12 cellular contexts compared by ENCODE assay signal in genomic region chr1:88774151-88774556, GRCh38.
DNase-seq lines count a peak whose midpoint lies in the region; ATAC-seq and TF ChIP-seq lines count a peak whose summit lies in the region.
"Had no signal": no experiment of that assay in that cellular context is flagged by ENCODE, and none has a peak within 500 bp of the region (broad histone marks: within the 10 kb centered on the region; RNA-seq: fewer than 3 reads in every experiment).

No MANE protein-coding gene starts in this region.

- H3K9me3 Mint-ChIP-seq in activated T-helper 2 cell treated with anti-CD3 and anti-CD28 coated beads, Interferon-gamma antibody, Interleukin-2, Interleukin-4, amounts not matched to agents 10 μg/mL and 5 μg/mL and 100 μg/mL, durations not matched to agents 14 hours and 24 hours and 36 hours = peaks cover 6% of the 10 kb centered on the region

- TF ChIP-seq CTCF in kidney epithelial cell (IDR thresholded peaks at IDR 0.05; ENCODE audit: insufficient read depth, low read length, poor library complexity, severe bottlenecking) (no peak), sigmoid colon (IDR thresholded peaks at IDR 0.05) (no peak)

- 25 to 63% methylated on average over 1 of the region's 1 CpG for WGBS in sigmoid colon, 2 donors

- intact Hi-C loops in activated T-helper 2 cell treated with anti-CD3 and anti-CD28 coated beads, Interferon-gamma antibody, Interleukin-2, Interleukin-4, amounts not matched to agents 10 μg/mL and 5 μg/mL and 100 μg/mL, durations not matched to agents 14 hours and 24 hours and 36 hours (cut with micrococcal nuclease) = no loop called here
- intact Hi-C loops in sigmoid colon (cut with DNase I) = no loop called here

- H3K27me3 Mint-ChIP-seq in activated T-helper 2 cell treated with anti-CD3 and anti-CD28 coated beads, Interferon-gamma antibody, Interleukin-2, Interleukin-4, amounts not matched to agents 10 μg/mL and 5 μg/mL and 100 μg/mL, durations not matched to agents 14 hours and 24 hours and 36 hours (ENCODE audit: low read depth) = no peaks in the 10 kb centered on the region

- TF ChIP-seq EP300 in sigmoid colon (IDR thresholded peaks at IDR 0.05) = no peak

- no peak for ATAC-seq in GM19452 (IDR thresholded peaks at IDR 0.05; ENCODE audit: unreplicated experiment)
- ATAC-seq in HG03175 (IDR thresholded peaks at IDR 0.05; ENCODE audit: unreplicated experiment) = no peak
- no peak for ATAC-seq in GM21786 (IDR thresholded peaks at IDR 0.05; ENCODE audit: unreplicated experiment)

- H3K4me3 ChIP-seq in kidney epithelial cell (ENCODE audit: low read depth, low read length) = no peak overlapping the region
- H3K4me3 ChIP-seq in sigmoid colon = no peak overlapping the region
- H3K4me3 ChIP-seq: ascending aorta had no signal

- no peak for TF ChIP-seq POLR2A in sigmoid colon (IDR thresholded peaks at IDR 0.05)

- H3K4me1 ChIP-seq in sigmoid colon = no peaks in the 10 kb centered on the region
- H3K4me1 ChIP-seq: ascending aorta had no signal

- no peaks in the 10 kb centered on the region for H3K9me3 ChIP-seq in sigmoid colon
- H3K9me3 ChIP-seq: ascending aorta had no signal

- peaks cover 58% of the 10 kb centered on the region for H3K36me3 Mint-ChIP-seq in activated T-helper 2 cell treated with anti-CD3 and anti-CD28 coated beads, Interferon-gamma antibody, Interleukin-2, Interleukin-4, amounts not matched to agents 10 μg/mL and 5 μg/mL and 100 μg/mL, durations not matched to agents 14 hours and 24 hours and 36 hours (ENCODE audit: low read depth)

- no peaks in the 10 kb centered on the region for H3K27me3 ChIP-seq in kidney epithelial cell (ENCODE audit: control insufficient read depth, insufficient read depth, low read length)
- no peaks in the 10 kb centered on the region for H3K27me3 ChIP-seq in sigmoid colon
- H3K27me3 ChIP-seq: ascending aorta had no signal

- peak overlapping the region; percentile 77 for H3K27ac Mint-ChIP-seq in activated T-helper 2 cell treated with anti-CD3 and anti-CD28 coated beads, Interferon-gamma antibody, Interleukin-2, Interleukin-4, amounts not matched to agents 10 μg/mL and 5 μg/mL and 100 μg/mL, durations not matched to agents 14 hours and 24 hours and 36 hours

- H3K4me1 Mint-ChIP-seq in activated T-helper 2 cell treated with anti-CD3 and anti-CD28 coated beads, Interferon-gamma antibody, Interleukin-2, Interleukin-4, amounts not matched to agents 10 μg/mL and 5 μg/mL and 100 μg/mL, durations not matched to agents 14 hours and 24 hours and 36 hours (ENCODE audit: low read depth) = peaks cover 17% of the 10 kb centered on the region

- H3K36me3 ChIP-seq in kidney epithelial cell (ENCODE audit: control insufficient read depth, insufficient read depth, low read length) = no peaks in the 10 kb centered on the region
- H3K36me3 ChIP-seq in sigmoid colon = peaks cover 0 to 64% (median 6%) of the 10 kb centered on the region in 4 donors

- H3K4me3 Mint-ChIP-seq in activated T-helper 2 cell treated with anti-CD3 and anti-CD28 coated beads, Interferon-gamma antibody, Interleukin-2, Interleukin-4, amounts not matched to agents 10 μg/mL and 5 μg/mL and 100 μg/mL, durations not matched to agents 14 hours and 24 hours and 36 hours (ENCODE audit: low read depth) = no peak overlapping the region

- H3K27ac ChIP-seq in sigmoid colon = no peak overlapping the region
- H3K27ac ChIP-seq: ascending aorta, C4-2B had no signal

- DNase-seq in stimulated activated CD4-positive, alpha-beta T cell treated with anti-CD3 and anti-CD28 coated beads, Interleukin-15, amount 100 ng/mL, for 24 hours = peak; percentile 48
- no peak for DNase-seq in stimulated activated CD4-positive, alpha-beta T cell treated with anti-CD3 and anti-CD28 coated beads, Interleukin-4, amount 100 ng/mL, for 4 hours
- DNase-seq in activated T-helper 2 cell treated with anti-CD3 and anti-CD28 coated beads, Interferon-gamma antibody, Interleukin-2, Interleukin-4, amounts not matched to agents 10 μg/mL and 5 μg/mL and 100 μg/mL, durations not matched to agents 14 hours and 24 hours and 36 hours (ENCODE audit: low spot score) = no peak
- DNase-seq in kidney epithelial cell (ENCODE audit: low read depth) (peak; percentile 72), sigmoid colon (no peak)
- DNase-seq: glutamatergic neuron, NCI-H1436 had no signal

Comparison
In these comparisons a context has a peak if more than half of its experiments do, and no peak if none do; other contexts are left out.
1. DNase-seq: peak in stimulated activated CD4-positive, alpha-beta T cell treated with anti-CD3 and anti-CD28 coated beads, Interleukin-15, amount 100 ng/mL, for 24 hours (single experiment) and kidney epithelial cell (single experiment); none in stimulated activated CD4-positive, alpha-beta T cell treated with anti-CD3 and anti-CD28 coated beads, Interleukin-4, amount 100 ng/mL, for 4 hours (0 of 2), activated T-helper 2 cell treated with anti-CD3 and anti-CD28 coated beads, Interferon-gamma antibody, Interleukin-2, Interleukin-4, amounts not matched to agents 10 μg/mL and 5 μg/mL and 100 μg/mL, durations not matched to agents 14 hours and 24 hours and 36 hours (single experiment) and sigmoid colon (single experiment).